In the genomic region with DNA sequence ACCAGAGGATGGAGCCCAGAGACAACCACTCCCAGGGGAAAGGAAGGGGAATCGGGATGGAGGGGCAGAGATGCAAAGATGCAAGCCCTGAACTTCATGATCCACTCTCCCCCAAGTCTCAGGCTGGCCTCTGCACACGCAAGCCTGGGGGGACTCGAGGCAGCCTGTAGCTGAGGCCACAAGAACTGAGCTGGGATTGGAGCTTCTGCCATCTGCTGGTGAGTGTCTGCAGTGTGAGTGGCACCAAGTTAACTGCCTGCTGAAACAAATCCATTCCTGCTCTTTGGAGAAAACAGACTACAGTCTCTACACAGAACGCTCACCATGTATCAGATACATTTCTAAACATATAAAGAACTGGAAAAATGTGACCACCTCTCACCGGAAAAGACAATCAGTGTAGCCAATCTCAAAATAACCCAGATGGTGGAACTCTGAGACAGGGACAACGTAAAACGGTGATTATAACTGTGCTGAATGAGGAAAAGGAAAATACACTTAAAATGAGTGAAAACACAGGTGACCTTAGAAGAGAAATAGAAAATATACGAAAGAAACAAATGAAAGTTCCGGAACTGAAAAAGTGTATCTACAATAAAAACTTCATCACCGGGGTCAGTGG, we compare ENCODE assay signal across 8 cellular contexts.
A peak's percentile ranks its signal among the peaks of the same experiment; 100 is the strongest.
DNase-seq lines count a peak whose midpoint lies in the region; ATAC-seq and TF ChIP-seq lines count a peak whose summit lies in the region.

No MANE protein-coding gene starts in this region.

- no peak for TF ChIP-seq CTCF in lower leg skin (IDR thresholded peaks at IDR 0.05)

- no peak for TF ChIP-seq POLR2A in lower leg skin (IDR thresholded peaks at IDR 0.05)

- DNase-seq in Daoy (ENCODE audit: low read depth) (peak; percentile 54), T follicular helper cell (ENCODE audit: low read depth) (peak; percentile 49), T47D (ENCODE audit: low read depth in 1 of 2, low spot score in 1 of 2) (peak; percentile 49 to 61), iris pigment epithelial cell (ENCODE audit: low read depth) (peak; percentile 75), lower leg skin (ENCODE audit: low spot score in 2 of 2) (no peak)
- peak; percentile 72 for DNase-seq in Jurkat, Clone E6-1 (ENCODE audit: low read depth, low spot score)
- no peak for DNase-seq in stimulated activated naive CD8-positive, alpha-beta T cell treated with anti-CD3 and anti-CD28 coated beads, Interleukin-15, Interleukin-2, amounts not matched to agents 100 U/mL and 50 U/mL, for 24 hours

- 71 to 74% methylated on average over 10 of the region's 10 CpGs for whole genome bisulfite sequencing in lower leg skin, 2 donors

- in situ Hi-C loops in T47D (cut with HindIII; ENCODE audit: low pct_unique_long_range_greater_than_20kb, low sequenced_read_pairs), result no loop called here

- no peak overlapping the region for H3K4me3 ChIP-seq in Jurkat, Clone E6-1 (ENCODE audit: low read length)
- no peak overlapping the region for H3K4me3 ChIP-seq in lower leg skin (ENCODE audit: low read depth, poor library complexity, severe bottlenecking)

- intact Hi-C loops in lower leg skin (cut with DNase I; ENCODE audit: low total_unique reads), result no loop called here

- peak; percentile 63 for ATAC-seq in stimulated activated naive CD8-positive, alpha-beta T cell treated with anti-CD3 and anti-CD28 coated beads, Interleukin-15, Interleukin-2, amounts not matched to agents 100 U/mL and 50 U/mL, for 24 hours
- no peak for ATAC-seq in GM21447 (IDR thresholded peaks at IDR 0.05; ENCODE audit: unreplicated experiment)

Comparison
In these comparisons a context has a peak if more than half of its experiments do, and no peak if none do; other contexts are left out.
1. DNase-seq: peak in Daoy (single experiment), Jurkat, Clone E6-1 (single experiment), T follicular helper cell (single experiment), T47D (2 of 2) and iris pigment epithelial cell (single experiment); none in stimulated activated naive CD8-positive, alpha-beta T cell treated with anti-CD3 and anti-CD28 coated beads, Interleukin-15, Interleukin-2, amounts not matched to agents 100 U/mL and 50 U/mL, for 24 hours (single experiment) and lower leg skin (0 of 2).